Comparison of ENCODE assay signal across 15 cellular contexts in genomic region chr1:180163044-180163443, GRCh38.
"Had no signal": no experiment of that assay in that cellular context is flagged by ENCODE, and none has a peak within 500 bp of the region (broad histone marks: within the 10 kb centered on the region; RNA-seq: fewer than 3 reads in every experiment).

No MANE protein-coding gene starts in this region.

- ATAC-seq: activated naive CD4-positive, alpha-beta T cell treated with anti-CD3 and anti-CD28 coated beads, Interleukin-2, amount 50 U/mL, for 72 hours; gastrocnemius medialis; heart left ventricle; lower lobe of right lung; sciatic nerve had no signal

- H3K4me3 ChIP-seq: cardiac muscle cell, dorsolateral prefrontal cortex, gastrocnemius medialis, heart left ventricle, lower lobe of right lung, spleen had no signal

- H3K36me3 ChIP-seq: cardiac muscle cell, gastrocnemius medialis had no signal

- H3K27me3 ChIP-seq: cardiac muscle cell, dorsolateral prefrontal cortex, gastrocnemius medialis, heart left ventricle, spleen had no signal

- DNase-seq: activated CD4-positive, alpha-beta memory T cell treated with anti-CD3 and anti-CD28 coated beads, Interleukin-2, amount 10 ng/mL, durations not matched to agents 7 days and 5 days; activated CD4-positive, alpha-beta T cell treated with anti-CD3 and anti-CD28 coated beads for 4 hours; activated effector memory CD4-positive, alpha-beta T cell treated with Interleukin-2 at 50 U/mL for 16 hours; activated T-cell treated with anti-CD3 and anti-CD28 coated beads, Interleukin-2, amount 50 U/mL, for 24 hours; dorsolateral prefrontal cortex; endodermal cell; erythroblast; gastrocnemius medialis; heart left ventricle; lower lobe of right lung; spleen; T1000 had no signal
